19 cellular contexts compared by ENCODE assay signal in genomic region chr1:7444362-7444761, GRCh38.
"Had no signal": no experiment of that assay in that cellular context is flagged by ENCODE, and none has a peak within 500 bp of the region (broad histone marks: within the 10 kb centered on the region; RNA-seq: fewer than 3 reads in every experiment).

No MANE protein-coding gene starts in this region.

- H3K27me3 Mint-ChIP-seq: naive thymus-derived CD4-positive, alpha-beta T cell had no signal

- H3K27me3 ChIP-seq: hepatocyte, right atrium auricular region, sigmoid colon, stomach had no signal

- H3K9me3 ChIP-seq: right atrium auricular region, sigmoid colon, stomach had no signal

- H3K4me2 ChIP-seq: hepatocyte had no signal

- H2AFZ ChIP-seq: hepatocyte had no signal

- H3K27ac Mint-ChIP-seq: naive thymus-derived CD4-positive, alpha-beta T cell; nephron progenitor cell had no signal

- DNase-seq: effector CD4-positive, alpha-beta T cell; foreskin melanocyte; head of caudate nucleus; kidney; left cardiac atrium; naive thymus-derived CD4-positive, alpha-beta T cell; nephron progenitor cell; posterior cingulate gyrus; sigmoid colon; stimulated activated CD4-positive, alpha-beta T cell treated with anti-CD3 and anti-CD28 coated beads, Interleukin-12 subunit alpha, Interleukin-12 subunit beta, amount 100 ng/mL, for 4 hours; stimulated activated naive CD4-positive, alpha-beta T cell; stomach; substantia nigra; trophoblast cell had no signal

- H3K36me3 Mint-ChIP-seq: naive thymus-derived CD4-positive, alpha-beta T cell had no signal

- H3K4me1 ChIP-seq: right atrium auricular region, sigmoid colon, stomach had no signal

- H3K36me3 ChIP-seq: right atrium auricular region, sigmoid colon, stomach had no signal

- H3K4me1 Mint-ChIP-seq: naive thymus-derived CD4-positive, alpha-beta T cell had no signal

- FAIRE-seq: kidney, urothelium cell line had no signal

- H3K27ac ChIP-seq: coronary artery, hepatocyte, right atrium auricular region, sigmoid colon, skin epidermis, stomach had no signal

- ATAC-seq: left cardiac atrium; naive thymus-derived CD4-positive, alpha-beta T cell had no signal

- H3K4me3 ChIP-seq: coronary artery, hepatocyte, right atrium auricular region, sigmoid colon, skin epidermis, stomach had no signal

- H3K79me2 ChIP-seq: hepatocyte had no signal

- H3K9me3 Mint-ChIP-seq: nephron progenitor cell had no signal

- H3K4me3 Mint-ChIP-seq: naive thymus-derived CD4-positive, alpha-beta T cell; nephron progenitor cell had no signal
